In genomic region chr15:32502946-32503345, GRCh38 we compare ENCODE assay signal across 3 cellular contexts. TPM values are rescaled to one million over a fixed set of nuclear protein-coding genes. Genes with fewer than 3 reads are reported as not detected.
"Had no signal": no experiment of that assay in that cellular context is flagged by ENCODE, and none has a peak within 500 bp of the region (broad histone marks: within the 10 kb centered on the region; RNA-seq: fewer than 3 reads in every experiment).

No MANE protein-coding gene starts in this region.

RNA-seq across cellular contexts. Expression of gene GOLGA8O, which starts 47.5 kb away (rescaled TPM):
- total RNA-seq: ascending aorta, foreskin keratinocyte had no signal
- polyA plus RNA-seq: foreskin keratinocyte; naive thymus-derived CD4-positive, alpha-beta T cell had no signal
